In the genomic region with DNA sequence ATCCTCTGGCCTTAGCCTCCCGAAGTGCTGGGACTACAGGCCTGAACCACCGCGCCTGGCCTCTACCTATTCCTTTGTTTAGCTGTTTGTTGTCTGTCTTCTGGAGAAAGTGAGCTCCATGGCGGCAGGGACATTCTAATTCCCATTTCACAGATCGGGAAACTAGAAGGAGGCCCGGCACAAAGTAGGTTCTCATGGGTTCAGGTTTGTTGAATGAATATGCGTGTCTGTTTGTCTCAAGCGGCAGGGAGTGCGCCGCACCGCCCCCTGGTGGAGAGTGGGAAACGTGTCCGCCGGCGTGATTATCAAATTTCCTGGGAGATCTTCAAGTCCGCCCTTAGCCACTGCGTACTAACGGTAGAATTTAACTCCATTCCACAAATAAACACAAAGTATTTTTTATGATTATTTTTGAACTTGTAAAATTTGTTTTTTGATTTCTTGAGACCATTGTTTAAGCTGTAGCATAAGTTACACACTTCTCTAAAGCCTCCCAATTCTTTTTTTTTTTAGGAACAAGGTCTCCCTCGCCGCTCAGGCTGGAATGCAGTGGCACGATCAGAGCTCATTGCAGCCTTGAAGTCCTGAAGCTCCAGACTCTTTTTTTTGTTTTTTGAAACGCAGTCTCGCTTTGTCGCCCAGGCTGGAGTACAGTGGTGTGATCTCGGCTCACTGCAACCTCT, we compare ENCODE assay signal across 1 cellular context.
TF ChIP-seq lines count a peak whose summit lies in the region.

No MANE protein-coding gene starts in this region.

TF ChIP-seq in IMR-90, 13 proteins besides CTCF, POLR2A, EP300 and RAD21 (continued from another document):
- TF ChIP-seq RFX5 (IDR thresholded peaks at IDR 0.05; ENCODE audit: low read depth, low read length) (no peak), MAZ (IDR thresholded peaks at IDR 0.05; ENCODE audit: borderline replicate concordance, low read depth, low read length) (no peak), CEBPB (IDR thresholded peaks at IDR 0.05; ENCODE audit: low read depth, low read length) (no peak)
